In genomic region chr12:66775941-66776340, GRCh38 we compare ENCODE assay signal across 10 cellular contexts.
"Had no signal": no experiment of that assay in that cellular context is flagged by ENCODE, and none has a peak within 500 bp of the region (broad histone marks: within the 10 kb centered on the region; RNA-seq: fewer than 3 reads in every experiment).

No MANE protein-coding gene starts in this region.

- H3K9me3 ChIP-seq: gastrocnemius medialis, heart right ventricle had no signal

- H3K27me3 ChIP-seq: gastrocnemius medialis had no signal

- H3K4me1 ChIP-seq: gastrocnemius medialis, heart right ventricle had no signal

- H3K36me3 ChIP-seq: gastrocnemius medialis, heart right ventricle had no signal

- H3K4me3 ChIP-seq: gastrocnemius medialis, heart right ventricle had no signal

- DNase-seq: activated CD4-positive, alpha-beta T cell treated with anti-CD3 and anti-CD28 coated beads, Interleukin-2, amount 10 ng/mL, durations not matched to agents 24 days and 14 days; activated CD4-positive, CD25-positive, alpha-beta regulatory T cell; activated gamma-delta T cell treated with Interleukin-2 at 50 U/mL for 16 hours; amniotic stem cell; effector CD8-positive, alpha-beta T cell; gastrocnemius medialis; heart right ventricle; natural killer cell had no signal

- H3K27ac ChIP-seq: gastrocnemius medialis, heart right ventricle had no signal

- ATAC-seq: gastrocnemius medialis; heart right ventricle; left lobe of liver; stimulated activated effector memory CD8-positive, alpha-beta T cell treated with anti-CD3 and anti-CD28 coated beads, Interleukin-12 subunit alpha, Interleukin-12 subunit beta, amount 100 ng/mL, for 72 hours had no signal
